Comparison of ENCODE assay signal across 23 cellular contexts in the genomic region with DNA sequence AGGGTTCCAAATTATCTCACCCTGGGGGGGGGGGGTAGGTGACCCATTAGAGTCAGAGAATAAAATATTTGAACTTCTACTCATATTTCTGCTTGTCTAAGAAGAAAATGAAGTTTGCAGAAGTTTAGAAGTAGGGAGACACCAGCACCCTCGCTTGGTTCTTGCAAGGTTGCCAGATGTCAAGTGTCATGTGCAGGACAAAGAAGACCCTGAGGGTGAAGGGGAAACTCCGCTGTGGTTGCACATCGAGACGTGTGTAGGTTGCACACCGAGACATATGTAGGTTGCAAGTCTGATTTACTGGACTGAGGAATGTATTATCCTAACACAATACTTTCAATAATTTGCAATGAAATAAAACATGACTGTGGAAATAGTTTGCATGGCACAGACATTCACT. TPM values are rescaled to one million over a fixed set of nuclear protein-coding genes. Genes with fewer than 3 reads are reported as not detected.
DNase-seq lines count a peak whose midpoint lies in the region; ATAC-seq and TF ChIP-seq lines count a peak whose summit lies in the region.
"Had no signal": no experiment of that assay in that cellular context is flagged by ENCODE, and none has a peak within 500 bp of the region (broad histone marks: within the 10 kb centered on the region; RNA-seq: fewer than 3 reads in every experiment).

No MANE protein-coding gene starts in this region.

- no peaks in the 10 kb centered on the region for H3K36me3 ChIP-seq in OCI-LY3 (replicated peaks; ENCODE audit: low read depth, low read length)
- H3K36me3 ChIP-seq: SJSA1 had no signal

- 0 out of 2 replicates have a peak, but pooled peaks cover 6% of the 10 kb centered on the region for H3K27me3 ChIP-seq in OCI-LY3 (ENCODE audit: low read depth, low read length)

- H2AFZ ChIP-seq in OCI-LY3 (ENCODE audit: low read depth, low read length) = no peak overlapping the region

- peak overlapping the region; percentile 19; the same call in 1 of the 2 replicates for H3K4me2 ChIP-seq in OCI-LY3 (ENCODE audit: low read length)

- peak overlapping the region; percentile 11 for H3K4me3 Mint-ChIP-seq in natural killer cell treated with Interleukin-12 subunit alpha and Interleukin-12 subunit beta and Interleukin-15 and Interleukin-18, amount 100 ng/mL, for 72 hours
- H3K4me3 Mint-ChIP-seq in natural killer cell = no peak overlapping the region
- H3K4me3 Mint-ChIP-seq: CD4-positive, CD25-positive, alpha-beta regulatory T cell had no signal

- H3K27ac ChIP-seq in OCI-LY3 (ENCODE audit: low read length) = no peak overlapping the region
- H3K27ac ChIP-seq: SJSA1 had no signal

- 0 out of 2 replicates have a peak, but pooled peaks cover 5% of the 10 kb centered on the region for H3K9me3 ChIP-seq in OCI-LY3 (ENCODE audit: insufficient read depth, low read length)
- H3K9me3 ChIP-seq: SJSA1 had no signal

- intact Hi-C loops in natural killer cell (cut with micrococcal nuclease) = no loop called here

- DNase-seq in natural killer cell treated with Interleukin-12 subunit alpha and Interleukin-12 subunit beta and Interleukin-15 and Interleukin-18, amount 100 ng/mL, for 72 hours (ENCODE audit: low spot score) = no peak
- no peak for DNase-seq in natural killer cell
- DNase-seq in left lobe of liver (ENCODE audit: low spot score) = peak; percentile 24
- no peak for DNase-seq in NCI-H526 treated with DMSO at 0.1 percent for 48 hours (lab: John Stamatoyannopoulos, UW)
- no peak for DNase-seq in stimulated activated naive CD8-positive, alpha-beta T cell treated with anti-CD3 and anti-CD28 coated beads, Interleukin-15, Interleukin-2, amounts not matched to agents 100 U/mL and 50 U/mL, for 24 hours
- no peak for DNase-seq in COLO829 (ENCODE audit: low spot score)
- DNase-seq: Caco-2; CD4-positive, CD25-positive, alpha-beta regulatory T cell; DMS 273 treated with DMSO at 0.1 percent for 48 hours; DMS79 treated with DMSO at 0.1 percent for 48 hours; H7; Karpas-422; NCI-H1694; NCI-H2081; NCI-H2171; NCI-H345; NCI-H524; OCI-M1 had no signal

- no peak for TF ChIP-seq CTCF in natural killer cell (IDR thresholded peaks at IDR 0.05)
- no peak for TF ChIP-seq CTCF in OCI-LY3 (IDR thresholded peaks at IDR 0.05; ENCODE audit: low read depth, low read length)

- no peak for ATAC-seq in natural killer cell treated with Interleukin-12 subunit alpha and Interleukin-12 subunit beta and Interleukin-15 and Interleukin-18, amount 100 ng/mL, for 72 hours
- ATAC-seq in natural killer cell = no peak
- ATAC-seq in left lobe of liver = no peak
- ATAC-seq in stimulated activated naive CD8-positive, alpha-beta T cell treated with anti-CD3 and anti-CD28 coated beads, Interleukin-15, Interleukin-2, amounts not matched to agents 100 U/mL and 50 U/mL, for 24 hours = no peak
- ATAC-seq: Right ventricle myocardium inferior had no signal

- peaks cover 70% of the 10 kb centered on the region for H3K4me1 ChIP-seq in OCI-LY3 (ENCODE audit: low read length)
- H3K4me1 ChIP-seq: SJSA1 had no signal

- no peaks in the 10 kb centered on the region for H3K79me2 ChIP-seq in OCI-LY3 (ENCODE audit: low read length)

- H3K27me3 Mint-ChIP-seq in natural killer cell treated with Interleukin-12 subunit alpha and Interleukin-12 subunit beta and Interleukin-15 and Interleukin-18, amount 100 ng/mL, for 72 hours = peaks cover 0 to 6% of the 10 kb centered on the region in 2 donors
- H3K27me3 Mint-ChIP-seq in natural killer cell (ENCODE audit: low read depth in 2 of 2) = peaks cover 0 to 7% of the 10 kb centered on the region in 2 donors
- H3K27me3 Mint-ChIP-seq: IgD-negative memory B cell had no signal

- peaks cover 3% of the 10 kb centered on the region for H3K9me3 Mint-ChIP-seq in natural killer cell treated with Interleukin-12 subunit alpha and Interleukin-12 subunit beta and Interleukin-15 and Interleukin-18, amount 100 ng/mL, for 72 hours
- H3K9me3 Mint-ChIP-seq in natural killer cell = no peaks in the 10 kb centered on the region

- H3K27ac Mint-ChIP-seq in natural killer cell treated with Interleukin-12 subunit alpha and Interleukin-12 subunit beta and Interleukin-15 and Interleukin-18, amount 100 ng/mL, for 72 hours = peak overlapping the region in 1 of 2 donors; percentile 89
- no peak overlapping the region for H3K27ac Mint-ChIP-seq in natural killer cell
- H3K27ac Mint-ChIP-seq: CD4-positive, CD25-positive, alpha-beta regulatory T cell; IgD-negative memory B cell had no signal

- peaks cover 6% of the 10 kb centered on the region for H3K36me3 Mint-ChIP-seq in natural killer cell treated with Interleukin-12 subunit alpha and Interleukin-12 subunit beta and Interleukin-15 and Interleukin-18, amount 100 ng/mL, for 72 hours
- H3K36me3 Mint-ChIP-seq in natural killer cell = no peaks in the 10 kb centered on the region
- H3K36me3 Mint-ChIP-seq: CD4-positive, CD25-positive, alpha-beta regulatory T cell; IgD-negative memory B cell had no signal

- no peak overlapping the region for H3K9ac ChIP-seq in OCI-LY3 (ENCODE audit: low read length)

- H3K4me3 ChIP-seq in OCI-LY3 (ENCODE audit: low read length) = no peak overlapping the region
- H3K4me3 ChIP-seq: SJSA1 had no signal

- H4K20me1 ChIP-seq in OCI-LY3 (ENCODE audit: insufficient read depth, low read length) = no peaks in the 10 kb centered on the region

- peaks cover 48 to 60% of the 10 kb centered on the region in 2 donors for H3K4me1 Mint-ChIP-seq in natural killer cell treated with Interleukin-12 subunit alpha and Interleukin-12 subunit beta and Interleukin-15 and Interleukin-18, amount 100 ng/mL, for 72 hours (ENCODE audit: low read depth in 2 of 2)
- peaks cover 15 to 16% of the 10 kb centered on the region in 2 donors for H3K4me1 Mint-ChIP-seq in natural killer cell
- H3K4me1 Mint-ChIP-seq: CD4-positive, CD25-positive, alpha-beta regulatory T cell had no signal

RNA-seq across cellular contexts. Expression of a gene that starts 42.4 kb away (rescaled TPM):
- total RNA-seq in natural killer cell treated with Interleukin-12 subunit alpha and Interleukin-12 subunit beta and Interleukin-15 and Interleukin-18, amount 100 ng/mL, for 72 hours = 100 to 1,000 TPM; 198 to 510 TPM
- total RNA-seq in natural killer cell = 100 to 1,000 TPM; 101 to 167 (median 122) TPM
- total RNA-seq in left lobe of liver = 9.0 TPM
- total RNA-seq: MCF 10A had no signal

RNA-seq across cellular contexts. Expression of a gene that starts 57.1 kb away (rescaled TPM):
- 100 to 1,000 TPM; 326 to 345 TPM for total RNA-seq in natural killer cell treated with Interleukin-12 subunit alpha and Interleukin-12 subunit beta and Interleukin-15 and Interleukin-18, amount 100 ng/mL, for 72 hours
- total RNA-seq in natural killer cell (100 to 1,000 TPM; 338 to 422 (median 410) TPM), left lobe of liver (302 TPM)

RNA-seq across cellular contexts. Expression of a gene that starts 57.2 kb away (rescaled TPM):
- total RNA-seq in natural killer cell treated with Interleukin-12 subunit alpha and Interleukin-12 subunit beta and Interleukin-15 and Interleukin-18, amount 100 ng/mL, for 72 hours = 10 to 100 TPM; 39.9 to 57.9 TPM
- total RNA-seq in natural killer cell (10 to 100 TPM; 21.2 to 26.4 (median 24.1) TPM), left lobe of liver (13.3 TPM)

Comparison
In these comparisons a context has a peak if more than half of its experiments do, and no peak if none do; other contexts are left out.
1. RNA of a gene that starts 42.4 kb away (total RNA-seq): 198 to 510 TPM in natural killer cell treated with Interleukin-12 subunit alpha and Interleukin-12 subunit beta and Interleukin-15 and Interleukin-18, amount 100 ng/mL, for 72 hours and 101 to 167 TPM in natural killer cell; 9.0 TPM in left lobe of liver (single experiment); every median in the first group is over 10 times any median in the second.